8 cellular contexts compared by ENCODE assay signal in the genomic region with DNA sequence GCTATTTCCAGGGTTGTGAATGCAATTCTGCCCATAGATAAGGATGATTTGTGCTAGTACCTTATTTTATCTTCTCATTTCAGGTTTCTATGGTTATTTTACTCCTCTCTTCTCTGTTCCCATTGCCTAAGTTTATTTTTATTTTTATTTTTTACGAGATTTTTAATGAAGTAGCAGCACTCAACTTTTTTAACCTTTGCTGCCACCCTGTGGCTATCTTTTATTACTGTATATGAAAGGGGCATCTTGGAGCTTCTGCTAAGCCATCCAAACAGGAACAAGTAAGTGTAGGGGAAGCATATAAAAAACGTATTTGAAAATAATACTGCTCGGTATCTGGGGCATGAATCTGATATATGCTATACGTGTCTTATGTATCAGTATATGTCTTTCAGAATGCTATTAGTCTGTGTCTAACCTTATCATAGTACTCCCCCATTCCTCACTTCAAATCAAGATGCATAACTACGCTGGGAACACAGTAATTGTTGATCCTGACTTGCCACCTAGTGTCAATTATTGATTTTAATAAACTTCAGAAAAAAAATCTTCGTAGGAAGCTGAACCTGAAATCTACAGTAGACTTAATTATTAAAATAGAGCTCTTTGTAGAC.
A peak's percentile ranks its signal among the peaks of the same experiment; 100 is the strongest.
DNase-seq lines count a peak whose midpoint lies in the region; ATAC-seq and TF ChIP-seq lines count a peak whose summit lies in the region.

No MANE protein-coding gene starts in this region.

- H3K4me2 ChIP-seq in DOHH2 (ENCODE audit: low read length): no peak overlapping the region

- H3K4me3 ChIP-seq in DOHH2 (ENCODE audit: low read length) (no peak overlapping the region), breast epithelium (no peak overlapping the region)

- no peaks in the 10 kb centered on the region for H4K20me1 ChIP-seq in DOHH2 (ENCODE audit: control insufficient read depth, insufficient read depth, low read depth, low read length)

- H3K36me3 ChIP-seq in DOHH2 (ENCODE audit: control insufficient read depth, low read length) (no peaks in the 10 kb centered on the region), breast epithelium (no peaks in the 10 kb centered on the region)

- no peaks in the 10 kb centered on the region for H3F3A ChIP-seq in DOHH2 (ENCODE audit: control insufficient read depth, insufficient read depth)

- H3K4me1 ChIP-seq in DOHH2 (ENCODE audit: control insufficient read depth, low read length) (0 out of 2 replicates have a peak, but pooled peaks cover 2% of the 10 kb centered on the region), breast epithelium (no peaks in the 10 kb centered on the region)

- TF ChIP-seq POLR2A in breast epithelium (IDR thresholded peaks at IDR 0.05): no peak

- H3K27me3 ChIP-seq in DOHH2 (ENCODE audit: control insufficient read depth, low read length) (peaks cover 9% of the 10 kb centered on the region; the same call in 1 of the 2 replicates), breast epithelium (no peaks in the 10 kb centered on the region)

- no peaks in the 10 kb centered on the region for H3K79me2 ChIP-seq in DOHH2 (ENCODE audit: control insufficient read depth, low read length)

- intact Hi-C loops in breast epithelium (cut with DNase I; ENCODE audit: low total_unique reads): no loop called here

- ATAC-seq in left lobe of liver: peak; percentile 71
- ATAC-seq in omental fat pad (ENCODE audit: low FRiP score): no peak

- H3K27ac ChIP-seq in 22Rv1: no peak overlapping the region
- no peak overlapping the region for H3K27ac ChIP-seq in DOHH2 (ENCODE audit: low read depth, low read length)
- no peak overlapping the region for H3K27ac ChIP-seq in breast epithelium

- H3K9me3 ChIP-seq in DOHH2 (ENCODE audit: control insufficient read depth, insufficient read depth, low read length) (no peaks in the 10 kb centered on the region), breast epithelium (no peaks in the 10 kb centered on the region)

- no peaks in the 10 kb centered on the region for H3K9me2 ChIP-seq in DOHH2 (replicated peaks; ENCODE audit: control insufficient read depth, low read length)

- TF ChIP-seq CTCF in 22Rv1 (IDR thresholded peaks at IDR 0.05) (peak; percentile 89), DOHH2 (IDR thresholded peaks at IDR 0.05; ENCODE audit: low read depth, low read length, poor library complexity, severe bottlenecking) (peak; percentile 55), breast epithelium (IDR thresholded peaks at IDR 0.05) (peak; percentile 11 to 38 (median 29)), omental fat pad (IDR thresholded peaks at IDR 0.05) (no peak)

- peak; percentile 31 for DNase-seq in NCI-H2227 treated with DMSO at 0.1 percent for 48 hours (lab: John Stamatoyannopoulos, UW)
- DNase-seq in breast epithelium (ENCODE audit: low spot score in 2 of 2): no peak
- DNase-seq in left lobe of liver (ENCODE audit: low spot score): no peak
- DNase-seq in NCI-H774 (lab: John Stamatoyannopoulos, UW): no peak
- DNase-seq in NCI-H128 (lab: John Stamatoyannopoulos, UW; ENCODE audit: unreplicated experiment): no peak
- no peak for DNase-seq in omental fat pad (ENCODE audit: low spot score)

Comparison
In these comparisons a context has a peak if more than half of its experiments do, and no peak if none do; other contexts are left out.
1. CTCF ChIP-seq: peak in 22Rv1 (single experiment), DOHH2 (single experiment) and breast epithelium (3 of 3); none in omental fat pad (0 of 3).